ENCODE assay signal across 1 cellular context in genomic region chr12:13194462-13195110, GRCh38.
TF ChIP-seq lines count a peak whose summit lies in the region.

No MANE protein-coding gene starts in this region.

TF ChIP-seq in WTC11, 78 proteins besides CTCF, POLR2A, EP300 and RAD21 (continued from another document):
- TF ChIP-seq RORB (CRISPR knock-in tag; IDR thresholded peaks at IDR 0.05), result no peak
- TF ChIP-seq, protein P1, sequence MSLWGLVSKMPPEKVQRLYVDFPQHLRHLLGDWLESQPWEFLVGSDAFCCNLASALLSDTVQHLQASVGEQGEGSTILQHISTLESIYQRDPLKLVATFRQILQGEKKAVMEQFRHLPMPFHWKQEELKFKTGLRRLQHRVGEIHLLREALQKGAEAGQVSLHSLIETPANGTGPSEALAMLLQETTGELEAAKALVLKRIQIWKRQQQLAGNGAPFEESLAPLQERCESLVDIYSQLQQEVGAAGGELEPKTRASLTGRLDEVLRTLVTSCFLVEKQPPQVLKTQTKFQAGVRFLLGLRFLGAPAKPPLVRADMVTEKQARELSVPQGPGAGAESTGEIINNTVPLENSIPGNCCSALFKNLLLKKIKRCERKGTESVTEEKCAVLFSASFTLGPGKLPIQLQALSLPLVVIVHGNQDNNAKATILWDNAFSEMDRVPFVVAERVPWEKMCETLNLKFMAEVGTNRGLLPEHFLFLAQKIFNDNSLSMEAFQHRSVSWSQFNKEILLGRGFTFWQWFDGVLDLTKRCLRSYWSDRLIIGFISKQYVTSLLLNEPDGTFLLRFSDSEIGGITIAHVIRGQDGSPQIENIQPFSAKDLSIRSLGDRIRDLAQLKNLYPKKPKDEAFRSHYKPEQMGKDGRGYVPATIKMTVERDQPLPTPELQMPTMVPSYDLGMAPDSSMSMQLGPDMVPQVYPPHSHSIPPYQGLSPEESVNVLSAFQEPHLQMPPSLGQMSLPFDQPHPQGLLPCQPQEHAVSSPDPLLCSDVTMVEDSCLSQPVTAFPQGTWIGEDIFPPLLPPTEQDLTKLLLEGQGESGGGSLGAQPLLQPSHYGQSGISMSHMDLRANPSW (CRISPR knock-in tag; conservative IDR thresholded peaks at IDR 0.05; ENCODE audit: low read depth), result no peak
- TF ChIP-seq PRDM15 (CRISPR knock-in tag; IDR thresholded peaks at IDR 0.05), result no peak
- TF ChIP-seq ZNF317 (CRISPR knock-in tag; IDR thresholded peaks at IDR 0.05; ENCODE audit: borderline replicate concordance, low read depth), result no peak
- TF ChIP-seq, protein P2, sequence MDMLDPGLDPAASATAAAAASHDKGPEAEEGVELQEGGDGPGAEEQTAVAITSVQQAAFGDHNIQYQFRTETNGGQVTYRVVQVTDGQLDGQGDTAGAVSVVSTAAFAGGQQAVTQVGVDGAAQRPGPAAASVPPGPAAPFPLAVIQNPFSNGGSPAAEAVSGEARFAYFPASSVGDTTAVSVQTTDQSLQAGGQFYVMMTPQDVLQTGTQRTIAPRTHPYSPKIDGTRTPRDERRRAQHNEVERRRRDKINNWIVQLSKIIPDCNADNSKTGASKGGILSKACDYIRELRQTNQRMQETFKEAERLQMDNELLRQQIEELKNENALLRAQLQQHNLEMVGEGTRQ (CRISPR knock-in tag; IDR thresholded peaks at IDR 0.05), result no peak
- TF ChIP-seq, protein P3, sequence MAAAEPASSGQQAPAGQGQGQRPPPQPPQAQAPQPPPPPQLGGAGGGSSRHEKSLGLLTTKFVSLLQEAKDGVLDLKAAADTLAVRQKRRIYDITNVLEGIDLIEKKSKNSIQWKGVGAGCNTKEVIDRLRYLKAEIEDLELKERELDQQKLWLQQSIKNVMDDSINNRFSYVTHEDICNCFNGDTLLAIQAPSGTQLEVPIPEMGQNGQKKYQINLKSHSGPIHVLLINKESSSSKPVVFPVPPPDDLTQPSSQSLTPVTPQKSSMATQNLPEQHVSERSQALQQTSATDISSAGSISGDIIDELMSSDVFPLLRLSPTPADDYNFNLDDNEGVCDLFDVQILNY (CRISPR knock-in tag; IDR thresholded peaks at IDR 0.05), result no peak
- no peak for TF ChIP-seq ZNF219 (CRISPR knock-in tag; IDR thresholded peaks at IDR 0.05; ENCODE audit: borderline replicate concordance)
- TF ChIP-seq ATF6 (CRISPR knock-in tag; IDR thresholded peaks at IDR 0.05), result no peak
